In the genomic region with DNA sequence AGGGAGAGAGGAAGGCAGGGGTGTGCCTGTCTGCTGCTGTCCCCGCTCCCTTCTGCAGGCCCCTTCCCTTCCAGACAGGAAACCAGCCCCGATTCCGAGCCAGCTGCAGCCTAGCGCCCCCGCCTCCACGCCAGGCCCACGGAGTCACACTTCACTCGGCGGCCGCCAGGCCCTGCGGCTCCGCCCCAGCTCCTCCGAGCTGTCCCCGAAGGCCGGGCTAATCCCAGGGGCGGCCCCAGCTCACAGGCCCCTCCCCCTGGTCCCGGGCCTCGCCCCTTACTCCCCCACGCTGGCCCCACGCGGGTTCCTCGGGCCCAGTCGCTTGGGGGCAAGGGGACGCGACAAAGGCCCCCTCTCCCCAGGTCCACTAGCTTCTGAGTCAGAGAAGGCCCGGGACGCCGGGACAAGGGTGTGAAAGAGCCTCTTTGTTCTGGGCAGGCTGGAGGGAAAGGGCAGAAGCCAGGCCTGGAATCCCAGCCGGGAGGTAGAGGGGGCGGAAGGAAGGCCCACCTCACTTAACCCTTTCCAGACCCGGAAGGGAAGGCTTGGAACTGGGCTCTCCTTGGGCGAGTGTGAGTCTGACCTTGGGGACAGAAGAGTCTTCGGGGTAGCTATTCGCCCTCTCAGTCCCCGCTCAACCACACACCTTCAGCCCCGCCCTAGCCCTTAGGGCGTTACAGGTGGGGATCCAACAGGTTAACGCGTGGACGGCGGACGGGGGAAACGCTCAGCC, we compare ENCODE assay signal across 1 cellular context.
TF ChIP-seq lines count a peak whose summit lies in the region.

No MANE protein-coding gene starts in this region.

TF ChIP-seq in K562, 482 proteins besides CTCF, POLR2A, EP300 and RAD21 (continued from another document and continues in another):
- TF ChIP-seq, protein P1, sequence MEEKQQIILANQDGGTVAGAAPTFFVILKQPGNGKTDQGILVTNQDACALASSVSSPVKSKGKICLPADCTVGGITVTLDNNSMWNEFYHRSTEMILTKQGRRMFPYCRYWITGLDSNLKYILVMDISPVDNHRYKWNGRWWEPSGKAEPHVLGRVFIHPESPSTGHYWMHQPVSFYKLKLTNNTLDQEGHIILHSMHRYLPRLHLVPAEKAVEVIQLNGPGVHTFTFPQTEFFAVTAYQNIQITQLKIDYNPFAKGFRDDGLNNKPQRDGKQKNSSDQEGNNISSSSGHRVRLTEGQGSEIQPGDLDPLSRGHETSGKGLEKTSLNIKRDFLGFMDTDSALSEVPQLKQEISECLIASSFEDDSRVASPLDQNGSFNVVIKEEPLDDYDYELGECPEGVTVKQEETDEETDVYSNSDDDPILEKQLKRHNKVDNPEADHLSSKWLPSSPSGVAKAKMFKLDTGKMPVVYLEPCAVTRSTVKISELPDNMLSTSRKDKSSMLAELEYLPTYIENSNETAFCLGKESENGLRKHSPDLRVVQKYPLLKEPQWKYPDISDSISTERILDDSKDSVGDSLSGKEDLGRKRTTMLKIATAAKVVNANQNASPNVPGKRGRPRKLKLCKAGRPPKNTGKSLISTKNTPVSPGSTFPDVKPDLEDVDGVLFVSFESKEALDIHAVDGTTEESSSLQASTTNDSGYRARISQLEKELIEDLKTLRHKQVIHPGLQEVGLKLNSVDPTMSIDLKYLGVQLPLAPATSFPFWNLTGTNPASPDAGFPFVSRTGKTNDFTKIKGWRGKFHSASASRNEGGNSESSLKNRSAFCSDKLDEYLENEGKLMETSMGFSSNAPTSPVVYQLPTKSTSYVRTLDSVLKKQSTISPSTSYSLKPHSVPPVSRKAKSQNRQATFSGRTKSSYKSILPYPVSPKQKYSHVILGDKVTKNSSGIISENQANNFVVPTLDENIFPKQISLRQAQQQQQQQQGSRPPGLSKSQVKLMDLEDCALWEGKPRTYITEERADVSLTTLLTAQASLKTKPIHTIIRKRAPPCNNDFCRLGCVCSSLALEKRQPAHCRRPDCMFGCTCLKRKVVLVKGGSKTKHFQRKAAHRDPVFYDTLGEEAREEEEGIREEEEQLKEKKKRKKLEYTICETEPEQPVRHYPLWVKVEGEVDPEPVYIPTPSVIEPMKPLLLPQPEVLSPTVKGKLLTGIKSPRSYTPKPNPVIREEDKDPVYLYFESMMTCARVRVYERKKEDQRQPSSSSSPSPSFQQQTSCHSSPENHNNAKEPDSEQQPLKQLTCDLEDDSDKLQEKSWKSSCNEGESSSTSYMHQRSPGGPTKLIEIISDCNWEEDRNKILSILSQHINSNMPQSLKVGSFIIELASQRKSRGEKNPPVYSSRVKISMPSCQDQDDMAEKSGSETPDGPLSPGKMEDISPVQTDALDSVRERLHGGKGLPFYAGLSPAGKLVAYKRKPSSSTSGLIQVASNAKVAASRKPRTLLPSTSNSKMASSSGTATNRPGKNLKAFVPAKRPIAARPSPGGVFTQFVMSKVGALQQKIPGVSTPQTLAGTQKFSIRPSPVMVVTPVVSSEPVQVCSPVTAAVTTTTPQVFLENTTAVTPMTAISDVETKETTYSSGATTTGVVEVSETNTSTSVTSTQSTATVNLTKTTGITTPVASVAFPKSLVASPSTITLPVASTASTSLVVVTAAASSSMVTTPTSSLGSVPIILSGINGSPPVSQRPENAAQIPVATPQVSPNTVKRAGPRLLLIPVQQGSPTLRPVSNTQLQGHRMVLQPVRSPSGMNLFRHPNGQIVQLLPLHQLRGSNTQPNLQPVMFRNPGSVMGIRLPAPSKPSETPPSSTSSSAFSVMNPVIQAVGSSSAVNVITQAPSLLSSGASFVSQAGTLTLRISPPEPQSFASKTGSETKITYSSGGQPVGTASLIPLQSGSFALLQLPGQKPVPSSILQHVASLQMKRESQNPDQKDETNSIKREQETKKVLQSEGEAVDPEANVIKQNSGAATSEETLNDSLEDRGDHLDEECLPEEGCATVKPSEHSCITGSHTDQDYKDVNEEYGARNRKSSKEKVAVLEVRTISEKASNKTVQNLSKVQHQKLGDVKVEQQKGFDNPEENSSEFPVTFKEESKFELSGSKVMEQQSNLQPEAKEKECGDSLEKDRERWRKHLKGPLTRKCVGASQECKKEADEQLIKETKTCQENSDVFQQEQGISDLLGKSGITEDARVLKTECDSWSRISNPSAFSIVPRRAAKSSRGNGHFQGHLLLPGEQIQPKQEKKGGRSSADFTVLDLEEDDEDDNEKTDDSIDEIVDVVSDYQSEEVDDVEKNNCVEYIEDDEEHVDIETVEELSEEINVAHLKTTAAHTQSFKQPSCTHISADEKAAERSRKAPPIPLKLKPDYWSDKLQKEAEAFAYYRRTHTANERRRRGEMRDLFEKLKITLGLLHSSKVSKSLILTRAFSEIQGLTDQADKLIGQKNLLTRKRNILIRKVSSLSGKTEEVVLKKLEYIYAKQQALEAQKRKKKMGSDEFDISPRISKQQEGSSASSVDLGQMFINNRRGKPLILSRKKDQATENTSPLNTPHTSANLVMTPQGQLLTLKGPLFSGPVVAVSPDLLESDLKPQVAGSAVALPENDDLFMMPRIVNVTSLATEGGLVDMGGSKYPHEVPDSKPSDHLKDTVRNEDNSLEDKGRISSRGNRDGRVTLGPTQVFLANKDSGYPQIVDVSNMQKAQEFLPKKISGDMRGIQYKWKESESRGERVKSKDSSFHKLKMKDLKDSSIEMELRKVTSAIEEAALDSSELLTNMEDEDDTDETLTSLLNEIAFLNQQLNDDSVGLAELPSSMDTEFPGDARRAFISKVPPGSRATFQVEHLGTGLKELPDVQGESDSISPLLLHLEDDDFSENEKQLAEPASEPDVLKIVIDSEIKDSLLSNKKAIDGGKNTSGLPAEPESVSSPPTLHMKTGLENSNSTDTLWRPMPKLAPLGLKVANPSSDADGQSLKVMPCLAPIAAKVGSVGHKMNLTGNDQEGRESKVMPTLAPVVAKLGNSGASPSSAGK (IDR thresholded peaks at IDR 0.05) = peak; percentile 81
- TF ChIP-seq JUND (IDR thresholded peaks at IDR 0.05; ENCODE audit: borderline replicate concordance, low read depth, low read length) (no peak), JUND (tag; IDR thresholded peaks at IDR 0.05; ENCODE audit: borderline replicate concordance, low read depth, low read length) (no peak; the same call in 2 of the 3 replicates), LEF1 (IDR thresholded peaks at IDR 0.05) (no peak), ATF4 (CRISPR knock-in tag; IDR thresholded peaks at IDR 0.05) (no peak), TCF7L2 (IDR thresholded peaks at IDR 0.05; ENCODE audit: low read depth, low read length) (no peak), TGIF2 (CRISPR knock-in tag; IDR thresholded peaks at IDR 0.05) (no peak), U2AF2 (optimal IDR thresholded peaks at IDR 0.05; ENCODE audit: low read depth, low read length) (no peak), ZNF75A (CRISPR knock-in tag; IDR thresholded peaks at IDR 0.05) (no peak), ZNF121 (CRISPR knock-in tag; conservative IDR thresholded peaks at IDR 0.05) (no peak), ZBTB8A (IDR thresholded peaks at IDR 0.05; ENCODE audit: partially characterized antibody) (no peak), CHD1 (IDR thresholded peaks at IDR 0.05; ENCODE audit: low read length) (no peak), RHOXF2B (CRISPR knock-in tag; conservative IDR thresholded peaks at IDR 0.05) (no peak), CGGBP1 (CRISPR knock-in tag; IDR thresholded peaks at IDR 0.05) (no peak), ATF1 (CRISPR knock-in tag; IDR thresholded peaks at IDR 0.05) (no peak), ATF1 (tag; IDR thresholded peaks at IDR 0.05) (peak; percentile 44), DEAF1 (CRISPR knock-in tag; IDR thresholded peaks at IDR 0.05) (no peak), BRD9 (IDR thresholded peaks at IDR 0.05; ENCODE audit: low read depth, partially characterized antibody) (no peak), PURB (CRISPR knock-in tag; IDR thresholded peaks at IDR 0.05; ENCODE audit: low read depth) (no peak), MEIS2 (IDR thresholded peaks at IDR 0.05; ENCODE audit: partially characterized antibody) (peak; percentile 6), ZBTB34 (CRISPR knock-in tag; IDR thresholded peaks at IDR 0.05) (no peak), RFX7 (CRISPR knock-in tag; IDR thresholded peaks at IDR 0.05) (no peak), ZBTB5 (IDR thresholded peaks at IDR 0.05) (no peak), ZNF512 (tag; IDR thresholded peaks at IDR 0.05) (no peak), THRAP3 (IDR thresholded peaks at IDR 0.05; ENCODE audit: borderline replicate concordance) (no peak), DMBX1 (CRISPR knock-in tag; IDR thresholded peaks at IDR 0.05; ENCODE audit: borderline replicate concordance) (no peak), ZFP1 (CRISPR knock-in tag; IDR thresholded peaks at IDR 0.05) (no peak), RCOR1 (IDR thresholded peaks at IDR 0.05; ENCODE audit: borderline replicate concordance in 1 of 2, low read depth in 2 of 2, low read length in 2 of 2) (no peak), OTX1 (CRISPR knock-in tag; IDR thresholded peaks at IDR 0.05) (no peak), RB1 (IDR thresholded peaks at IDR 0.05; ENCODE audit: low read depth) (0 out of 2 replicates have a peak, but pooled peaks have one; percentile 25), NCOA1 (IDR thresholded peaks at IDR 0.05; ENCODE audit: low read depth) (no peak)
- TF ChIP-seq, protein P2, sequence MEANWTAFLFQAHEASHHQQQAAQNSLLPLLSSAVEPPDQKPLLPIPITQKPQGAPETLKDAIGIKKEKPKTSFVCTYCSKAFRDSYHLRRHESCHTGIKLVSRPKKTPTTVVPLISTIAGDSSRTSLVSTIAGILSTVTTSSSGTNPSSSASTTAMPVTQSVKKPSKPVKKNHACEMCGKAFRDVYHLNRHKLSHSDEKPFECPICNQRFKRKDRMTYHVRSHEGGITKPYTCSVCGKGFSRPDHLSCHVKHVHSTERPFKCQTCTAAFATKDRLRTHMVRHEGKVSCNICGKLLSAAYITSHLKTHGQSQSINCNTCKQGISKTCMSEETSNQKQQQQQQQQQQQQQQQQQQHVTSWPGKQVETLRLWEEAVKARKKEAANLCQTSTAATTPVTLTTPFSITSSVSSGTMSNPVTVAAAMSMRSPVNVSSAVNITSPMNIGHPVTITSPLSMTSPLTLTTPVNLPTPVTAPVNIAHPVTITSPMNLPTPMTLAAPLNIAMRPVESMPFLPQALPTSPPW (CRISPR knock-in tag; IDR thresholded peaks at IDR 0.05) = peak; percentile 72
- TF ChIP-seq, protein P3, sequence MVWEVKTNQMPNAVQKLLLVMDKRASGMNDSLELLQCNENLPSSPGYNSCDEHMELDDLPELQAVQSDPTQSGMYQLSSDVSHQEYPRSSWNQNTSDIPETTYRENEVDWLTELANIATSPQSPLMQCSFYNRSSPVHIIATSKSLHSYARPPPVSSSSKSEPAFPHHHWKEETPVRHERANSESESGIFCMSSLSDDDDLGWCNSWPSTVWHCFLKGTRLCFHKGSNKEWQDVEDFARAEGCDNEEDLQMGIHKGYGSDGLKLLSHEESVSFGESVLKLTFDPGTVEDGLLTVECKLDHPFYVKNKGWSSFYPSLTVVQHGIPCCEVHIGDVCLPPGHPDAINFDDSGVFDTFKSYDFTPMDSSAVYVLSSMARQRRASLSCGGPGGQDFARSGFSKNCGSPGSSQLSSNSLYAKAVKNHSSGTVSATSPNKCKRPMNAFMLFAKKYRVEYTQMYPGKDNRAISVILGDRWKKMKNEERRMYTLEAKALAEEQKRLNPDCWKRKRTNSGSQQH (CRISPR knock-in tag; IDR thresholded peaks at IDR 0.05) = no peak
